In the genomic region with DNA sequence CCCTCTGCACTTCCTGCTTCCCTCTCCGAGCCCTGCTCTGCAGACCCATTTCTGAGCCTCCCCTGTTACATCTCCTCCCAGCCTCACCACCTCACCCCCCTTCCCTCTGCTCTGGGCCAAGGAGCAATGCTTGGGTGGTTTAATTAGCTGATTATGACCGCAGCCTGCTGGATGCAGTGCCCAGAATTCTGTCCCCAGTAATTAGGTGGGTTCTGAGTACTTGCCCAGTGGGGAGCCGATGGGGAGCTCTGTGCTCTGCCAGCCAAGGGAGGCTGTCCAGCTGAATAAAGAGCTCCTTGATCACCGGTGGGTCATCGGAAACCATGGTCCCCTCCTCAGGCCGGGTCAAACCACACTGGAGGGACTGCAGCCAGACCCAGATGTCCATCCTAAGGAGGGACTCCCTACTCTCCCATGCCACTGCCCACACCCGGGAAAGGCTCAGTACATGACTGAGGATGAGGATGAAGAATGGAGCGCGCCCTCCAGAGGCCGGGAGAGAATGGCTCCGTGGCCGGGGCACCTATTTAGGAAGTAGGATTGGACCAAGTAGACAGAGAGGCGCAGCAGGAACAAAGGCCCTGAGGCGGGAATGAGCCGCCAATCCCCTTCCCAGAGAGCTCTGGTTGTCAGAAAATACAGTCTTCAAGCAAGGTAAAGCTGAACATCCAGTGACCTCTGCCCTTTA, we compare ENCODE assay signal across 8 cellular contexts. TPM values are rescaled to one million over a fixed set of nuclear protein-coding genes. Genes with fewer than 3 reads are reported as not detected.
DNase-seq lines count a peak whose midpoint lies in the region; ATAC-seq and TF ChIP-seq lines count a peak whose summit lies in the region.

No MANE protein-coding gene starts in this region.

- H3K4me3 Mint-ChIP-seq in activated CD4-positive, alpha-beta T cell treated with anti-CD3 and anti-CD28 coated beads for 36 hours = no peak overlapping the region
- H3K4me3 Mint-ChIP-seq in WTC11 = no peak overlapping the region; the same call in 1 of the 2 replicates

- peaks cover 96% of the 10 kb centered on the region for H3K4me1 Mint-ChIP-seq in activated CD4-positive, alpha-beta T cell treated with anti-CD3 and anti-CD28 coated beads for 36 hours
- H3K4me1 Mint-ChIP-seq in WTC11 = peaks cover 99% of the 10 kb centered on the region

- peak overlapping the region; percentile 21 to 52 for H3K27ac ChIP-seq in liver (ENCODE audit: low read depth in 1 of 2, low read length in 2 of 2)
- peak overlapping the region; percentile 92 for H3K27ac ChIP-seq in stomach smooth muscle (ENCODE audit: low read length)

- CTCF ChIA-PET in activated CD4-positive, alpha-beta T cell treated with anti-CD3 and anti-CD28 coated beads for 36 hours (lab: Charles Lee) = interaction anchor here (0.6 to 3.5 kb wide), 6 partner anchors 8 to 894 kb away, joined by 3 to 21 read pairs (median 4); partner anchors contain the start of gene ARRB1
- CTCF ChIA-PET in WTC11 (lab: Charles Lee) = interaction anchor here (0.9 to 5.1 kb wide), 7 partner anchors 9 to 62 kb away, joined by 3 to 36 read pairs (median 4); partner anchors contain the start of gene ARRB1

- H3K9ac ChIP-seq in liver (ENCODE audit: low read depth in 1 of 2, low read length in 2 of 2) (no peak overlapping the region), stomach smooth muscle (ENCODE audit: low read length in 2 of 2) (no peak overlapping the region)

- H3K36me3 Mint-ChIP-seq in activated CD4-positive, alpha-beta T cell treated with anti-CD3 and anti-CD28 coated beads for 36 hours (ENCODE audit: low read depth) = no peaks in the 10 kb centered on the region
- H3K36me3 Mint-ChIP-seq in WTC11 = no peaks in the 10 kb centered on the region

- no peak for ATAC-seq in activated CD4-positive, alpha-beta T cell treated with anti-CD3 and anti-CD28 coated beads for 36 hours
- ATAC-seq in WTC11 (no peak), HG03135 (IDR thresholded peaks at IDR 0.05; ENCODE audit: unreplicated experiment) (no peak)
- no peak for ATAC-seq in activated CD4-positive, CD25-positive, alpha-beta regulatory T cell treated with anti-CD3 and anti-CD28 coated beads, Interleukin-2, amount 50 U/mL, for 24 hours

- H3K4me3 ChIP-seq in liver (ENCODE audit: low read depth in 1 of 3, low read length in 3 of 3) = no peak overlapping the region
- H3K4me3 ChIP-seq in stomach smooth muscle (ENCODE audit: low read length in 2 of 2) = peak overlapping the region in 1 of 2 donors; percentile 57

- no peaks in the 10 kb centered on the region for H3K27me3 Mint-ChIP-seq in activated CD4-positive, alpha-beta T cell treated with anti-CD3 and anti-CD28 coated beads for 36 hours
- no peaks in the 10 kb centered on the region for H3K27me3 Mint-ChIP-seq in WTC11 (ENCODE audit: low read depth)

- H3K36me3 ChIP-seq in liver (ENCODE audit: control insufficient read depth in 4 of 4, insufficient read depth in 3 of 4, low read depth in 1 of 4, low read length in 3 of 4) (no peaks in the 10 kb centered on the region), stomach smooth muscle (ENCODE audit: control insufficient read depth in 2 of 2, insufficient read depth in 2 of 2, low read length in 2 of 2) (peaks cover 0 to 2% of the 10 kb centered on the region in 2 donors)

- TF ChIP-seq CTCF in WTC11 (IDR thresholded peaks at IDR 0.05) = no peak
- no peak for TF ChIP-seq CTCF in liver (IDR thresholded peaks at IDR 0.05; ENCODE audit: low read depth, low read length, missing input control)

- POLR2A ChIA-PET in activated CD4-positive, alpha-beta T cell treated with anti-CD3 and anti-CD28 coated beads for 36 hours (lab: Charles Lee) = interaction anchor here (0.6 kb wide), 1 partner anchor 429 kb away, joined by 3 read pairs; no protein-coding TSS in a partner anchor
- POLR2A ChIA-PET in WTC11 (lab: Charles Lee) = no interaction called here

- H3K9me3 Mint-ChIP-seq in activated CD4-positive, alpha-beta T cell treated with anti-CD3 and anti-CD28 coated beads for 36 hours (ENCODE audit: low read depth) = no peaks in the 10 kb centered on the region
- no peaks in the 10 kb centered on the region for H3K9me3 Mint-ChIP-seq in WTC11

- H3K27me3 ChIP-seq in liver (ENCODE audit: control insufficient read depth in 4 of 4, insufficient read depth in 4 of 4, low read length in 3 of 4) (no peaks in the 10 kb centered on the region), stomach smooth muscle (ENCODE audit: control insufficient read depth in 1 of 2, insufficient read depth in 2 of 2, low read length in 2 of 2) (no peaks in the 10 kb centered on the region)

- TF ChIP-seq RAD21 in liver (IDR thresholded peaks at IDR 0.05) = no peak

- H3K27ac Mint-ChIP-seq in activated CD4-positive, alpha-beta T cell treated with anti-CD3 and anti-CD28 coated beads for 36 hours = peak overlapping the region; percentile 83
- peak overlapping the region; percentile 92 for H3K27ac Mint-ChIP-seq in WTC11

- DNase-seq in activated CD4-positive, alpha-beta T cell treated with anti-CD3 and anti-CD28 coated beads for 36 hours = no peak
- no peak for DNase-seq in activated CD4-positive, alpha-beta T cell treated with anti-CD3 and anti-CD28 coated beads for 4 hours
- no peak for DNase-seq in WTC11 (ENCODE audit: low spot score)
- DNase-seq in SKM-1 (lab: John Stamatoyannopoulos, UW; ENCODE audit: unreplicated experiment) = no peak

- H3K9me3 ChIP-seq in liver (ENCODE audit: control insufficient read depth in 4 of 4, low read length in 3 of 4) (no peaks in the 10 kb centered on the region), stomach smooth muscle (ENCODE audit: control insufficient read depth in 2 of 2, low read length in 2 of 2) (no peaks in the 10 kb centered on the region)

- H3K4me1 ChIP-seq in liver (ENCODE audit: control insufficient read depth in 4 of 4, insufficient read depth in 4 of 4, low read length in 3 of 4) (peaks cover 20 to 91% (median 59%) of the 10 kb centered on the region in 4 donors), stomach smooth muscle (ENCODE audit: control insufficient read depth, insufficient read depth, low read length) (peaks cover 96% of the 10 kb centered on the region)

- intact Hi-C loops in activated CD4-positive, alpha-beta T cell treated with anti-CD3 and anti-CD28 coated beads for 36 hours (cut with DNase I, micrococcal nuclease) = no loop called here

- WGBS in liver = 77% methylated on average over 15 of the region's 15 CpGs

TF ChIP-seq in WTC11, 78 proteins besides CTCF, POLR2A, EP300 and RAD21 (continues in another document):
- no peak for TF ChIP-seq JUN (CRISPR knock-in tag; IDR thresholded peaks at IDR 0.05)
- no peak for TF ChIP-seq NR2C2 (CRISPR knock-in tag; IDR thresholded peaks at IDR 0.05)
- TF ChIP-seq ZNF121 (CRISPR knock-in tag; IDR thresholded peaks at IDR 0.05) = no peak

TF ChIP-seq in liver, 16 proteins besides CTCF, POLR2A, EP300 and RAD21:
- TF ChIP-seq FOXA1 (IDR thresholded peaks at IDR 0.05) = no peak
- no peak for TF ChIP-seq HNF4G (IDR thresholded peaks at IDR 0.05)
- TF ChIP-seq GABPA (IDR thresholded peaks at IDR 0.05 in 1 of 2, conservative IDR thresholded peaks at IDR 0.05 in 1 of 2) = no peak
- TF ChIP-seq, protein P1, sequence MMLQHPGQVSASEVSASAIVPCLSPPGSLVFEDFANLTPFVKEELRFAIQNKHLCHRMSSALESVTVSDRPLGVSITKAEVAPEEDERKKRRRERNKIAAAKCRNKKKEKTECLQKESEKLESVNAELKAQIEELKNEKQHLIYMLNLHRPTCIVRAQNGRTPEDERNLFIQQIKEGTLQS (IDR thresholded peaks at IDR 0.05) = no peak
- no peak for TF ChIP-seq RXRA (IDR thresholded peaks at IDR 0.05)
- no peak for TF ChIP-seq HNF4A (conservative IDR thresholded peaks at IDR 0.05)
- TF ChIP-seq JUND (IDR thresholded peaks at IDR 0.05) = no peak
- no peak for TF ChIP-seq EGR1 (IDR thresholded peaks at IDR 0.05; ENCODE audit: low read depth in 2 of 2)
- TF ChIP-seq, protein P2, sequence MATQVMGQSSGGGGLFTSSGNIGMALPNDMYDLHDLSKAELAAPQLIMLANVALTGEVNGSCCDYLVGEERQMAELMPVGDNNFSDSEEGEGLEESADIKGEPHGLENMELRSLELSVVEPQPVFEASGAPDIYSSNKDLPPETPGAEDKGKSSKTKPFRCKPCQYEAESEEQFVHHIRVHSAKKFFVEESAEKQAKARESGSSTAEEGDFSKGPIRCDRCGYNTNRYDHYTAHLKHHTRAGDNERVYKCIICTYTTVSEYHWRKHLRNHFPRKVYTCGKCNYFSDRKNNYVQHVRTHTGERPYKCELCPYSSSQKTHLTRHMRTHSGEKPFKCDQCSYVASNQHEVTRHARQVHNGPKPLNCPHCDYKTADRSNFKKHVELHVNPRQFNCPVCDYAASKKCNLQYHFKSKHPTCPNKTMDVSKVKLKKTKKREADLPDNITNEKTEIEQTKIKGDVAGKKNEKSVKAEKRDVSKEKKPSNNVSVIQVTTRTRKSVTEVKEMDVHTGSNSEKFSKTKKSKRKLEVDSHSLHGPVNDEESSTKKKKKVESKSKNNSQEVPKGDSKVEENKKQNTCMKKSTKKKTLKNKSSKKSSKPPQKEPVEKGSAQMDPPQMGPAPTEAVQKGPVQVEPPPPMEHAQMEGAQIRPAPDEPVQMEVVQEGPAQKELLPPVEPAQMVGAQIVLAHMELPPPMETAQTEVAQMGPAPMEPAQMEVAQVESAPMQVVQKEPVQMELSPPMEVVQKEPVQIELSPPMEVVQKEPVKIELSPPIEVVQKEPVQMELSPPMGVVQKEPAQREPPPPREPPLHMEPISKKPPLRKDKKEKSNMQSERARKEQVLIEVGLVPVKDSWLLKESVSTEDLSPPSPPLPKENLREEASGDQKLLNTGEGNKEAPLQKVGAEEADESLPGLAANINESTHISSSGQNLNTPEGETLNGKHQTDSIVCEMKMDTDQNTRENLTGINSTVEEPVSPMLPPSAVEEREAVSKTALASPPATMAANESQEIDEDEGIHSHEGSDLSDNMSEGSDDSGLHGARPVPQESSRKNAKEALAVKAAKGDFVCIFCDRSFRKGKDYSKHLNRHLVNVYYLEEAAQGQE (IDR thresholded peaks at IDR 0.05) = no peak
- TF ChIP-seq SP1 (IDR thresholded peaks at IDR 0.05) = no peak
- no peak for TF ChIP-seq FOXA2 (IDR thresholded peaks at IDR 0.05)
- TF ChIP-seq TAF1 (conservative IDR thresholded peaks at IDR 0.05) = no peak
- TF ChIP-seq, protein P3, sequence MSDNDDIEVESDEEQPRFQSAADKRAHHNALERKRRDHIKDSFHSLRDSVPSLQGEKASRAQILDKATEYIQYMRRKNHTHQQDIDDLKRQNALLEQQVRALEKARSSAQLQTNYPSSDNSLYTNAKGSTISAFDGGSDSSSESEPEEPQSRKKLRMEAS (IDR thresholded peaks at IDR 0.05) = no peak
- no peak for TF ChIP-seq YY1 (IDR thresholded peaks at IDR 0.05)

RNA-seq across cellular contexts. Expression of gene ARRB1, which starts 9.1 kb away (rescaled TPM):
- 10 to 100 TPM; 21.0 to 21.8 TPM for total RNA-seq in activated CD4-positive, alpha-beta T cell treated with anti-CD3 and anti-CD28 coated beads for 36 hours
- 81.0 to 90.1 TPM (median 82.9 TPM) in 3 replicates for total RNA-seq in WTC11 (2021)
- 10 to 100 TPM; 19.3 to 21.2 TPM for total RNA-seq in liver
- polyA plus RNA-seq in liver = 1 to 10 TPM; 3.3 to 5.7 TPM

RNA-seq across cellular contexts. Expression of gene RPS3, which starts 56.9 kb away (rescaled TPM):
- total RNA-seq in activated CD4-positive, alpha-beta T cell treated with anti-CD3 and anti-CD28 coated beads for 36 hours = 1,000 to 10,000 TPM; 4,536 to 4,569 TPM
- total RNA-seq in WTC11 (2021) (3,967 to 4,516 TPM (median 4,446 TPM) in 3 replicates), liver (1,000 to 10,000 TPM in 1 of 2 donors, 100 to 1,000 TPM in 1; 289 to 1,115 TPM)
- 100 to 1,000 TPM; 365 to 620 TPM for polyA plus RNA-seq in liver
